Comparison of ENCODE assay signal across 1 cellular context in genomic region chr1:240635466-240636256, GRCh38.
TF ChIP-seq lines count a peak whose summit lies in the region.

No MANE protein-coding gene starts in this region.

TF ChIP-seq in GM23338, 12 proteins besides CTCF, POLR2A, EP300 and RAD21 (continued from another document):
- no peak for TF ChIP-seq ZNF462 (CRISPR knock-in tag; IDR thresholded peaks at IDR 0.05)
